12 cellular contexts compared by ENCODE assay signal in the genomic region with DNA sequence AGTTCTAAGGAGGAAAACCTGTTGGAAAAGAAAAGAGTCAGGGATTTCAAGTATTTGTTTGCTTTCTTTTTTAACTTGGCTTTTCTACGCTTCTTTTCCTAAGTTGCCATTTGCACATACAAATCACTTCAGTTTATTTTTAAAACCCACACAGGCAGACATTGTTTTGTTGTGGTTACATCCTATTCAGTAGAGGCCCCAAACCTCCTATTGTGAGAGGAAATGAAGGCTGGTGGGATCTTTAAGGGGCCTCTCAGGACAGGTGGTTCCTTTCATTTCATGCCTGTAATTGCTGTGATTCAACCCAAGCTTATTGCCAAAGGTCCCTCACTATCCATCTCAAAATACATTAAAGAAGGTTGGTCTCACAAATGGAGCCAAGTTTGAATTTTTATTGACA.
DNase-seq lines count a peak whose midpoint lies in the region; ATAC-seq and TF ChIP-seq lines count a peak whose summit lies in the region.
"Had no signal": no experiment of that assay in that cellular context is flagged by ENCODE, and none has a peak within 500 bp of the region (broad histone marks: within the 10 kb centered on the region; RNA-seq: fewer than 3 reads in every experiment).

No MANE protein-coding gene starts in this region.

- TF ChIP-seq CTCF in GM23338 (conservative IDR thresholded peaks at IDR 0.05; ENCODE audit: low read depth in 2 of 2), result no peak
- TF ChIP-seq CTCF in astrocyte of the cerebellum (IDR thresholded peaks at IDR 0.05; ENCODE audit: low read depth, low read length, missing control alignments), result no peak
- TF ChIP-seq CTCF in neural progenitor cell (IDR thresholded peaks at IDR 0.05), result no peak
- no peak for TF ChIP-seq CTCF in hepatocyte (IDR thresholded peaks at IDR 0.05; ENCODE audit: poor library complexity)

- H3K4me3 Mint-ChIP-seq in GM23338 (no peak overlapping the region), neural progenitor cell (no peak overlapping the region)
- H3K4me3 Mint-ChIP-seq: CD4-positive, alpha-beta memory T cell; H9 had no signal

- H3K36me3 Mint-ChIP-seq in GM23338 (ENCODE audit: low read depth), result no peaks in the 10 kb centered on the region
- H3K36me3 Mint-ChIP-seq in neural progenitor cell, result no peaks in the 10 kb centered on the region
- H3K36me3 Mint-ChIP-seq: CD4-positive, alpha-beta memory T cell had no signal

- H3K27ac Mint-ChIP-seq in GM23338 (no peak overlapping the region), neural progenitor cell (no peak overlapping the region)
- H3K27ac Mint-ChIP-seq: CD4-positive, alpha-beta memory T cell; H9 had no signal

- H3K9me3 Mint-ChIP-seq in GM23338 (no peaks in the 10 kb centered on the region; the same call in 2 of the 3 replicates), neural progenitor cell (peaks cover 2% of the 10 kb centered on the region)

- H3K27me3 Mint-ChIP-seq in GM23338 (ENCODE audit: insufficient read depth, low read depth, poor library complexity) (no peaks in the 10 kb centered on the region), neural progenitor cell (ENCODE audit: insufficient read depth, low read depth) (peaks cover 4% of the 10 kb centered on the region)
- H3K27me3 Mint-ChIP-seq: CD4-positive, alpha-beta memory T cell had no signal

- peaks cover 6% of the 10 kb centered on the region; the same call in 2 of the 3 replicates for H3K4me1 Mint-ChIP-seq in GM23338
- H3K4me1 Mint-ChIP-seq in neural progenitor cell, result peaks cover 9% of the 10 kb centered on the region
- H3K4me1 Mint-ChIP-seq: CD4-positive, alpha-beta memory T cell had no signal

- H4K20me1 ChIP-seq in GM23338 (replicated peaks; ENCODE audit: insufficient read depth) (no peaks in the 10 kb centered on the region), neural progenitor cell (ENCODE audit: low read depth) (no peaks in the 10 kb centered on the region), hepatocyte (ENCODE audit: insufficient read depth, poor library complexity, severe bottlenecking) (no peaks in the 10 kb centered on the region)

- 73% methylated on average over 1 of the region's 1 CpG for WGBS in hepatocyte (ENCODE audit: low lambda C conversion rate, missing lambda C conversion rate)

- in situ Hi-C loops in astrocyte of the cerebellum (cut with HindIII; ENCODE audit: low sequenced_read_pairs), result loop anchor here (25.0 kb wide), 3 partner anchors 533 to 1158 kb away; a partner anchor contains a TSS

- no peak overlapping the region for H3K27ac ChIP-seq in GM23338 (ENCODE audit: low read depth)
- peak overlapping the region; percentile 43 for H3K27ac ChIP-seq in neural progenitor cell
- H3K27ac ChIP-seq in hepatocyte, result no peak overlapping the region
- H3K27ac ChIP-seq: A549 had no signal

- H2AFZ ChIP-seq in GM23338, result no peak overlapping the region; the same call in 1 of the 2 replicates
- H2AFZ ChIP-seq in neural progenitor cell (replicated peaks), result no peak overlapping the region
- no peak overlapping the region for H2AFZ ChIP-seq in hepatocyte

- H3F3A ChIP-seq in GM23338 (replicated peaks; ENCODE audit: low read depth), result no peaks in the 10 kb centered on the region
- no peaks in the 10 kb centered on the region for H3F3A ChIP-seq in neural progenitor cell (ENCODE audit: low read depth)

- no peak for DNase-seq in GM23338 (ENCODE audit: low spot score)
- peak; percentile 84 for DNase-seq in astrocyte of the cerebellum (ENCODE audit: low read depth)
- peak; percentile 11 for DNase-seq in neural progenitor cell (ENCODE audit: low spot score)
- DNase-seq in hepatocyte (ENCODE audit: low spot score), result no peak
- no peak for DNase-seq in C1 segment of cervical spinal cord (lab: John Stamatoyannopoulos, UW)
- DNase-seq in germinal center (ENCODE audit: low spot score), result no peak
- DNase-seq: CD4-positive, alpha-beta memory T cell; DMS79; EL; GOT3; H9 had no signal

- H3K36me3 ChIP-seq in GM23338 (ENCODE audit: insufficient read depth) (no peaks in the 10 kb centered on the region; the same call in 1 of the 2 replicates), neural progenitor cell (no peaks in the 10 kb centered on the region), hepatocyte (replicated peaks; ENCODE audit: insufficient read depth, low read depth) (no peaks in the 10 kb centered on the region)

- no peak overlapping the region for H3K4me3 ChIP-seq in GM23338
- no peak overlapping the region for H3K4me3 ChIP-seq in astrocyte of the cerebellum (ENCODE audit: low read depth, low read length)
- no peak overlapping the region for H3K4me3 ChIP-seq in neural progenitor cell
- H3K4me3 ChIP-seq in hepatocyte, result no peak overlapping the region
- H3K4me3 ChIP-seq: A549 had no signal

- no peak for ATAC-seq in GM23338
- ATAC-seq: A549 had no signal

- H3K9me2 ChIP-seq in GM23338 (ENCODE audit: insufficient read depth) (0 out of 2 replicates have a peak, but pooled peaks cover 4% of the 10 kb centered on the region), hepatocyte (replicated peaks; ENCODE audit: insufficient read depth) (no peaks in the 10 kb centered on the region)

- H3K9me3 ChIP-seq in neural progenitor cell (ENCODE audit: low read depth), result no peaks in the 10 kb centered on the region
- no peaks in the 10 kb centered on the region for H3K9me3 ChIP-seq in hepatocyte (ENCODE audit: low read depth)
- H3K9me3 ChIP-seq: A549 had no signal

- no peaks in the 10 kb centered on the region for H3K27me3 ChIP-seq in GM23338 (ENCODE audit: insufficient read depth)
- no peaks in the 10 kb centered on the region for H3K27me3 ChIP-seq in neural progenitor cell
- no peaks in the 10 kb centered on the region for H3K27me3 ChIP-seq in hepatocyte

- H3K9ac ChIP-seq in neural progenitor cell, result no peak overlapping the region

- H3K79me2 ChIP-seq in GM23338 (replicated peaks; ENCODE audit: insufficient read depth) (no peaks in the 10 kb centered on the region), neural progenitor cell (ENCODE audit: low read depth) (no peaks in the 10 kb centered on the region), hepatocyte (no peaks in the 10 kb centered on the region)

- H3K4me1 ChIP-seq in GM23338 (ENCODE audit: insufficient read depth) (no peaks in the 10 kb centered on the region), neural progenitor cell (peaks cover 23% of the 10 kb centered on the region), hepatocyte (ENCODE audit: insufficient read depth) (no peaks in the 10 kb centered on the region)
- H3K4me1 ChIP-seq: A549 had no signal

- H3K4me2 ChIP-seq in GM23338 (0 out of 2 replicates have a peak overlapping the region, but pooled peaks have one; percentile 24), neural progenitor cell (peak overlapping the region; percentile 30), hepatocyte (no peak overlapping the region)
- H3K4me2 ChIP-seq: A549 had no signal

TF ChIP-seq in GM23338, 12 proteins besides CTCF, POLR2A, EP300 and RAD21 (continues in another document):
- TF ChIP-seq EZH2 (IDR thresholded peaks at IDR 0.05; ENCODE audit: low read depth, unreplicated experiment) (no peak), EZH2phosphoT487 (IDR thresholded peaks at IDR 0.05; ENCODE audit: unreplicated experiment) (no peak), POLR2AphosphoS5 (IDR thresholded peaks at IDR 0.05; ENCODE audit: low read depth) (no peak), STAT1 (IDR thresholded peaks at IDR 0.05; ENCODE audit: unreplicated experiment) (no peak)

Comparison
In these comparisons a context has a peak if more than half of its experiments do, and no peak if none do; other contexts are left out.
1. DNase-seq: peak in astrocyte of the cerebellum (single experiment) and neural progenitor cell (single experiment); none in GM23338 (single experiment), hepatocyte (single experiment), C1 segment of cervical spinal cord (0 of 14) and germinal center (single experiment).